ENCODE assay signal across 8 cellular contexts in the genomic region with DNA sequence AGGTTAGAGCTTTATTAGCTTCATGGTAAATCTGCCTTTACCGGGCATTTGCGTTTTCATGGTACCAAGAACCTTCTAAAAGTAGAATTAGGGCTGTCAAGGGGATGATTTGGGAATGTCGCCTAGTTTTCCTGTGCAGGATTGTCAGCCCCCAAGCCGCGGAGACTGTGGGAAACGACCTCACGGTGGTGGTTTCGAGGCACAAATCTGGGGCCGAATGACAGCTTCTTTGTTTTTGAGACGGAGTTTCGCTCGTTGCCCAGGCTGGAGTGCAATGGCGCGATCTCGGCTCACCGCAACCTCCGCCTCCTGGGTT. TPM values are rescaled to one million over a fixed set of nuclear protein-coding genes. Genes with fewer than 3 reads are reported as not detected.
A peak's percentile ranks its signal among the peaks of the same experiment; 100 is the strongest.
DNase-seq lines count a peak whose midpoint lies in the region; ATAC-seq, FAIRE-seq and TF ChIP-seq lines count a peak whose summit lies in the region.

No MANE protein-coding gene starts in this region.

- BruUV-seq in mammary epithelial cell (replicated peaks; lab: Mats Ljungman, UMichigan), result TSS peak; percentile 85

- H3K9me2 ChIP-seq in Karpas-422 (replicated peaks; ENCODE audit: insufficient read depth, low read length), result no peaks in the 10 kb centered on the region

- H3K27ac ChIP-seq in CD4-positive, alpha-beta T cell (ENCODE audit: low read depth, low read length), result no peak overlapping the region
- H3K27ac ChIP-seq in Karpas-422 (ENCODE audit: low read length), result no peak overlapping the region
- no peak overlapping the region for H3K27ac ChIP-seq in mammary epithelial cell (ENCODE audit: insufficient read depth, low read depth, low read length)
- no peak overlapping the region for H3K27ac ChIP-seq in ovary

- peaks cover 25% of the 10 kb centered on the region for H4K20me1 ChIP-seq in Karpas-422 (ENCODE audit: insufficient read depth, low read depth, low read length)
- H4K20me1 ChIP-seq in mammary epithelial cell (ENCODE audit: insufficient read depth, low read length), result no peaks in the 10 kb centered on the region

- H3K4me1 Mint-ChIP-seq in CD4-positive, alpha-beta T cell (ENCODE audit: low read depth), result peaks cover 36% of the 10 kb centered on the region

- FAIRE-seq in frontal cortex (lab: Jason Lieb, UNC), result no peak

- DNase-seq in CD4-positive, alpha-beta T cell, result no peak
- no peak for DNase-seq in Karpas-422
- no peak for DNase-seq in mammary epithelial cell
- DNase-seq in ovary, result no peak
- DNase-seq in frontal cortex (ENCODE audit: low spot score in 2 of 2), result no peak

- H3K4me3 ChIP-seq in Karpas-422 (ENCODE audit: low read length), result peak overlapping the region; percentile 93; the same call in 1 of the 2 replicates
- no peak overlapping the region for H3K4me3 ChIP-seq in mammary epithelial cell (replicated peaks in 1 of 3; ENCODE audit: insufficient read depth in 1 of 3, low read depth in 2 of 3, low read length in 3 of 3)
- peak overlapping the region; percentile 91 for H3K4me3 ChIP-seq in ovary

- H3K4me2 ChIP-seq in Karpas-422 (ENCODE audit: low read depth, low read length, poor library complexity, severe bottlenecking), result no peak overlapping the region
- no peak overlapping the region for H3K4me2 ChIP-seq in mammary epithelial cell (ENCODE audit: insufficient read depth, low read depth, low read length)

- H3K79me2 ChIP-seq in Karpas-422 (ENCODE audit: low read length) (peaks cover 67% of the 10 kb centered on the region), mammary epithelial cell (ENCODE audit: insufficient read depth, low read length) (peaks cover 54% of the 10 kb centered on the region)

- POLR2A ChIA-PET in CD4-positive, alpha-beta T cell (lab: Charles Lee), result interaction anchor here (0.8 to 3.0 kb wide), 11 partner anchors 10 to 289 kb away, joined by 3 to 17 read pairs (median 5); partner anchors contain the start of genes ELMOD3, GGCX, MAT2A and RETSAT

- H3K4me3 Mint-ChIP-seq in CD4-positive, alpha-beta T cell, result peak overlapping the region; percentile 98

- CTCF ChIA-PET in CD4-positive, alpha-beta T cell (lab: Charles Lee), result no interaction called here
- CTCF ChIA-PET in mammary epithelial cell (lab: Charles Lee; ENCODE audit: low non-redundant PET), result no interaction called here

- H3K36me3 ChIP-seq in Karpas-422 (ENCODE audit: insufficient read depth, low read length) (peaks cover 21% of the 10 kb centered on the region), mammary epithelial cell (ENCODE audit: insufficient read depth, low read length) (peaks cover 5% of the 10 kb centered on the region), ovary (no peaks in the 10 kb centered on the region)

- no peak for TF ChIP-seq CTCF in CD4-positive, alpha-beta T cell (IDR thresholded peaks at IDR 0.05)
- no peak for TF ChIP-seq CTCF in mammary epithelial cell (conservative IDR thresholded peaks at IDR 0.05 in 1 of 2, IDR thresholded peaks at IDR 0.05 in 1 of 2; ENCODE audit: extremely low read depth in 1 of 2, insufficient read depth in 1 of 2, low read depth in 1 of 2, low read length in 2 of 2)
- no peak for TF ChIP-seq CTCF in ovary (IDR thresholded peaks at IDR 0.05)

- no peaks in the 10 kb centered on the region for H3K9me3 ChIP-seq in CD4-positive, alpha-beta T cell (ENCODE audit: control insufficient read depth, low read length)
- H3K9me3 ChIP-seq in Karpas-422 (ENCODE audit: low read length), result no peaks in the 10 kb centered on the region
- no peaks in the 10 kb centered on the region for H3K9me3 ChIP-seq in mammary epithelial cell (replicated peaks; ENCODE audit: insufficient read depth, low read length)
- H3K9me3 ChIP-seq in ovary, result no peaks in the 10 kb centered on the region

- H3K27me3 Mint-ChIP-seq in CD4-positive, alpha-beta T cell, result no peaks in the 10 kb centered on the region

- H3K4me1 ChIP-seq in Karpas-422 (ENCODE audit: low read length) (peaks cover 46% of the 10 kb centered on the region), mammary epithelial cell (ENCODE audit: insufficient read depth, low read length) (peaks cover 18% of the 10 kb centered on the region), ovary (ENCODE audit: insufficient read depth) (peaks cover 2% of the 10 kb centered on the region)

- H2AFZ ChIP-seq in Karpas-422 (ENCODE audit: low read length) (no peak overlapping the region), mammary epithelial cell (ENCODE audit: low read depth, low read length) (no peak overlapping the region)

- in situ Hi-C loops in mammary epithelial cell (cut with MboI; ENCODE audit: low sequenced_read_pairs in 2 of 2), result no loop called here

- no peaks in the 10 kb centered on the region for H3K9me3 Mint-ChIP-seq in CD4-positive, alpha-beta T cell

- WGBS in mammary epithelial cell (ENCODE audit: low coverage, missing lambda C conversion rate), result 98% methylated on average over 17 of the region's 17 CpGs
- 79 to 88% (median 85%) methylated on average over 17 of the region's 17 CpGs for WGBS in ovary, 3 donors

- no peak for TF ChIP-seq EP300 in ovary (IDR thresholded peaks at IDR 0.05)

- dilution Hi-C loops in mammary epithelial cell (cut with HindIII; ENCODE audit: low sequenced_read_pairs), result no loop called here

- intact Hi-C loops in CD4-positive, alpha-beta T cell (cut with DNase I, micrococcal nuclease), result loop anchor here in 1 of 2 experiments (1.0 to 5.0 kb wide), 2 partner anchors 54 to 263 kb away; partner anchors contain the start of genes ELMOD3, GGCX and RETSAT
- intact Hi-C loops in mammary epithelial cell (cut with micrococcal nuclease), result no loop called here
- intact Hi-C loops in ovary (cut with DNase I), result no loop called here

- no peak for TF ChIP-seq POLR2A in ovary (IDR thresholded peaks at IDR 0.05)

- H3K27ac Mint-ChIP-seq in CD4-positive, alpha-beta T cell, result peak overlapping the region; percentile 94

- peaks cover 39% of the 10 kb centered on the region for H3K36me3 Mint-ChIP-seq in CD4-positive, alpha-beta T cell (ENCODE audit: low read depth)

- ATAC-seq in CD4-positive, alpha-beta T cell (ENCODE audit: poor library complexity), result no peak
- ATAC-seq in GM21423 (IDR thresholded peaks at IDR 0.05; ENCODE audit: unreplicated experiment) (no peak), HG03095 (IDR thresholded peaks at IDR 0.05; ENCODE audit: unreplicated experiment) (no peak), GM18858 (IDR thresholded peaks at IDR 0.05; ENCODE audit: unreplicated experiment) (no peak)

- H3K9ac ChIP-seq in Karpas-422 (ENCODE audit: low read length) (no peak overlapping the region), mammary epithelial cell (ENCODE audit: insufficient read depth, low read length) (no peak overlapping the region)

- H3K27me3 ChIP-seq in CD4-positive, alpha-beta T cell (ENCODE audit: control insufficient read depth, insufficient read depth, low read length), result no peaks in the 10 kb centered on the region
- H3K27me3 ChIP-seq in Karpas-422 (ENCODE audit: low read length), result no peaks in the 10 kb centered on the region
- H3K27me3 ChIP-seq in mammary epithelial cell (ENCODE audit: insufficient read depth, low read length), result no peaks in the 10 kb centered on the region
- no peaks in the 10 kb centered on the region for H3K27me3 ChIP-seq in ovary

RNA-seq across cellular contexts. Expression of gene USP39, which starts 0.6 kb away (rescaled TPM):
- total RNA-seq in CD4-positive, alpha-beta T cell, result 10 to 100 TPM; 48.1 to 51.2 TPM
- 111 and 118 TPM in 2 replicates for total RNA-seq in Karpas-422 (2014; rRNA removed; shearing (Covaris generic); ENCODE audit: low replicate concordance)
- total RNA-seq in mammary epithelial cell, result 10 to 100 TPM; 31.2 to 53.3 TPM
- polyA plus RNA-seq in mammary epithelial cell, result 56.3 TPM
- 50.5 TPM for polyA minus RNA-seq in mammary epithelial cell
- 10 to 100 TPM; 37.6 to 60.0 (median 42.2) TPM for total RNA-seq in ovary
- 10 to 100 TPM; 37.6 to 52.6 TPM for polyA plus RNA-seq in ovary
- total RNA-seq in frontal cortex, result 38.3 TPM

RNA-seq across cellular contexts. Expression of gene C2orf68, which starts 3.5 kb away (rescaled TPM):
- total RNA-seq in CD4-positive, alpha-beta T cell, result 10 to 100 TPM; 31.0 to 31.2 TPM
- 69.1 and 111 TPM in 2 replicates for total RNA-seq in Karpas-422 (2014; rRNA removed; shearing (Covaris generic); ENCODE audit: low replicate concordance)
- total RNA-seq in mammary epithelial cell, result 10 to 100 TPM; 10.8 to 21.9 TPM
- polyA plus RNA-seq in mammary epithelial cell, result 7.0 TPM
- polyA minus RNA-seq in mammary epithelial cell, result 48.4 TPM
- 10 to 100 TPM; 14.6 to 45.4 (median 35.5) TPM for total RNA-seq in ovary
- 10 to 100 TPM; 22.1 to 31.5 TPM for polyA plus RNA-seq in ovary
- 22.8 TPM for total RNA-seq in frontal cortex

RNA-seq across cellular contexts. Expression of gene TMEM150A, which starts 12.9 kb away (rescaled TPM):
- total RNA-seq in CD4-positive, alpha-beta T cell, result 1 to 10 TPM; 6.6 to 7.0 TPM
- 13.3 and 17.2 TPM in 2 replicates for total RNA-seq in Karpas-422 (2014; rRNA removed; shearing (Covaris generic); ENCODE audit: low replicate concordance)
- total RNA-seq in mammary epithelial cell (10 to 100 TPM; 12.5 to 14.2 TPM), ovary (10 to 100 TPM; 12.5 to 27.1 (median 18.6) TPM), frontal cortex (3.7 TPM)
- polyA plus RNA-seq in mammary epithelial cell (11.4 TPM), ovary (10 to 100 TPM in 1 of 2 donors, 1 to 10 TPM in 1; 7.0 to 17.8 TPM)
- polyA minus RNA-seq in mammary epithelial cell, result 19.7 TPM

RNA-seq across cellular contexts. Expression of gene RNF181, which starts 19.8 kb away (rescaled TPM):
- total RNA-seq in CD4-positive, alpha-beta T cell, result 10 to 100 TPM; 41.5 to 43.8 TPM
- 332 and 398 TPM in 2 replicates for total RNA-seq in Karpas-422 (2014; rRNA removed; shearing (Covaris generic); ENCODE audit: low replicate concordance)
- total RNA-seq in mammary epithelial cell, result 100 to 1,000 TPM; 101 to 109 TPM
- 269 TPM for polyA plus RNA-seq in mammary epithelial cell
- 193 TPM for polyA minus RNA-seq in mammary epithelial cell
- 100 to 1,000 TPM in 1 of 7 donors, 10 to 100 TPM in 6; 61.1 to 108 (median 93.3) TPM for total RNA-seq in ovary
- 100 to 1,000 TPM; 123 to 148 TPM for polyA plus RNA-seq in ovary
- 51.8 TPM for total RNA-seq in frontal cortex

RNA-seq across cellular contexts. Expression of gene VAMP5, which starts 31.1 kb away (rescaled TPM):
- 10 to 100 TPM; 17.0 to 17.2 TPM for total RNA-seq in CD4-positive, alpha-beta T cell
- 0.29 TPM in 1 of 2 replicates, not detected in the other for total RNA-seq in Karpas-422 (2014; rRNA removed; shearing (Covaris generic); ENCODE audit: low replicate concordance)
- total RNA-seq in mammary epithelial cell (1 to 10 TPM; 2.2 to 7.3 TPM), ovary (10 to 100 TPM; 25.6 to 59.1 (median 48.5) TPM), frontal cortex (3.3 TPM)
- polyA plus RNA-seq in mammary epithelial cell (6.0 TPM), ovary (10 to 100 TPM; 35.7 to 99.5 TPM)
- 10.2 TPM for polyA minus RNA-seq in mammary epithelial cell

Comparison
In these comparisons a context has a peak if more than half of its experiments do, and no peak if none do; other contexts are left out.
1. H3K4me3 ChIP-seq: peak in Karpas-422 (single experiment) and ovary (single experiment); none in mammary epithelial cell (0 of 3).